ENCODE assay signal across 1 cellular context in genomic region chr13:39692650-39693438, GRCh38.
TF ChIP-seq lines count a peak whose summit lies in the region.

No MANE protein-coding gene starts in this region.

TF ChIP-seq in WTC11, 78 proteins besides CTCF, POLR2A, EP300 and RAD21 (continued from another document):
- no peak for TF ChIP-seq HMGXB4 (CRISPR knock-in tag; IDR thresholded peaks at IDR 0.05)
